17 cellular contexts compared by ENCODE assay signal in genomic region chr6:130364224-130364780, GRCh38. TPM values are rescaled to one million over a fixed set of nuclear protein-coding genes. Genes with fewer than 3 reads are reported as not detected.
A peak's percentile ranks its signal among the peaks of the same experiment; 100 is the strongest.
DNase-seq lines count a peak whose midpoint lies in the region; ATAC-seq and TF ChIP-seq lines count a peak whose summit lies in the region.
"Had no signal": no experiment of that assay in that cellular context is flagged by ENCODE, and none has a peak within 500 bp of the region (broad histone marks: within the 10 kb centered on the region; RNA-seq: fewer than 3 reads in every experiment).

No MANE protein-coding gene starts in this region.

- H3K9me3 ChIP-seq in endodermal cell (ENCODE audit: control insufficient read depth, low read length) (no peaks in the 10 kb centered on the region), osteoblast (ENCODE audit: low read depth, low read length) (no peaks in the 10 kb centered on the region), mucosa of descending colon (no peaks in the 10 kb centered on the region)
- H3K9me3 ChIP-seq: HAP-1, upper lobe of left lung had no signal

- H3K36me3 ChIP-seq in endodermal cell (ENCODE audit: control insufficient read depth, insufficient read depth, low read length) (no peaks in the 10 kb centered on the region), osteoblast (ENCODE audit: insufficient read depth, low read length) (no peaks in the 10 kb centered on the region), mucosa of descending colon (ENCODE audit: low read depth) (no peaks in the 10 kb centered on the region)
- H3K36me3 ChIP-seq: HAP-1, upper lobe of left lung had no signal

- no peaks in the 10 kb centered on the region for H3K36me3 Mint-ChIP-seq in activated CD4-positive, alpha-beta T cell treated with anti-CD3 and anti-CD28 coated beads, Interleukin-2, amount 10 ng/mL, durations not matched to agents 24 days and 14 days (ENCODE audit: low read depth)
- H3K36me3 Mint-ChIP-seq in T-cell (no peaks in the 10 kb centered on the region), endodermal cell (ENCODE audit: low read depth) (no peaks in the 10 kb centered on the region)

- no peak overlapping the region for H3K9ac ChIP-seq in endodermal cell (ENCODE audit: extremely low read depth, low read length, poor library complexity, severe bottlenecking)

- H3K4me2 ChIP-seq in osteoblast (ENCODE audit: insufficient read depth, low read length) = peak overlapping the region; percentile 83

- H3K27ac ChIP-seq in endodermal cell (ENCODE audit: low read depth, low read length) (no peak overlapping the region), osteoblast (ENCODE audit: low read depth, low read length) (no peak overlapping the region)
- H3K27ac ChIP-seq: SK-N-MC had no signal

- no peak for TF ChIP-seq CTCF in endodermal cell (conservative IDR thresholded peaks at IDR 0.05)
- no peak for TF ChIP-seq CTCF in osteoblast (IDR thresholded peaks at IDR 0.05; ENCODE audit: extremely low read depth, low read depth, low read length)
- no peak for TF ChIP-seq CTCF in mucosa of descending colon (IDR thresholded peaks at IDR 0.05)

- POLR2A ChIA-PET in T-cell (lab: Charles Lee) = no interaction called here

- H3K27ac Mint-ChIP-seq in activated CD4-positive, alpha-beta T cell treated with anti-CD3 and anti-CD28 coated beads, Interleukin-2, amount 10 ng/mL, durations not matched to agents 24 days and 14 days = no peak overlapping the region
- no peak overlapping the region for H3K27ac Mint-ChIP-seq in T-cell
- H3K27ac Mint-ChIP-seq in endodermal cell = no peak overlapping the region

- H3K4me3 ChIP-seq in endodermal cell (ENCODE audit: low read length) = no peak overlapping the region
- peak overlapping the region; percentile 92 for H3K4me3 ChIP-seq in osteoblast (ENCODE audit: insufficient read depth, low read length)
- H3K4me3 ChIP-seq in mucosa of descending colon = no peak overlapping the region

- H3K4me1 ChIP-seq in endodermal cell (ENCODE audit: control insufficient read depth, insufficient read depth, low read length) (no peaks in the 10 kb centered on the region), osteoblast (ENCODE audit: insufficient read depth, low read length) (peaks cover 30% of the 10 kb centered on the region), mucosa of descending colon (ENCODE audit: low read depth) (peaks cover 13% of the 10 kb centered on the region)

- DNase-seq in activated CD4-positive, alpha-beta T cell treated with anti-CD3 and anti-CD28 coated beads, Interleukin-2, amount 10 ng/mL, durations not matched to agents 24 days and 14 days = no peak
- no peak for DNase-seq in activated CD4-positive, alpha-beta T cell treated with anti-CD3 and anti-CD28 coated beads for 48 hours
- DNase-seq in T-cell (no peak), endodermal cell (no peak), osteoblast (ENCODE audit: insufficient read length, low spot score, missing footprints) (peak; percentile 57), mucosa of descending colon (no peak), COR-L47 (lab: John Stamatoyannopoulos, UW) (no peak)
- DNase-seq: ACHN; activated CD4-positive, alpha-beta T cell treated with anti-CD3 and anti-CD28 coated beads for 4 hours; KG1; left cardiac atrium; NCI-H2029 treated with DMSO at 0.1 percent for 48 hours; NK-92 treated with Interleukin-12 subunit alpha and Interleukin-12 subunit beta, amount 100 ng/mL, for 24 hours; upper lobe of left lung had no signal

- intact Hi-C loops in activated CD4-positive, alpha-beta T cell treated with anti-CD3 and anti-CD28 coated beads, Interleukin-2, amount 10 ng/mL, durations not matched to agents 24 days and 14 days (cut with micrococcal nuclease) = loop anchor here (2.0 kb wide), 1 partner anchor 42 kb away; no protein-coding TSS in a partner anchor
- intact Hi-C loops in mucosa of descending colon (cut with DNase I, micrococcal nuclease) = no loop called here

- peaks cover 16% of the 10 kb centered on the region for H3K9me3 Mint-ChIP-seq in activated CD4-positive, alpha-beta T cell treated with anti-CD3 and anti-CD28 coated beads, Interleukin-2, amount 10 ng/mL, durations not matched to agents 24 days and 14 days
- H3K9me3 Mint-ChIP-seq in T-cell (peaks cover 0 to 20% (median 10%) of the 10 kb centered on the region in 3 donors), endodermal cell (peaks cover 11% of the 10 kb centered on the region)

- WGBS in endodermal cell (ENCODE audit: insufficient coverage in 1 of 2, insufficient read length in 1 of 2), 2 experiments = 62 to 76% methylated on average over 2 to 3 of the region's 3 CpGs

- peaks cover 23% of the 10 kb centered on the region for H3K4me1 Mint-ChIP-seq in activated CD4-positive, alpha-beta T cell treated with anti-CD3 and anti-CD28 coated beads, Interleukin-2, amount 10 ng/mL, durations not matched to agents 24 days and 14 days
- peaks cover 25 to 34% (median 32%) of the 10 kb centered on the region in 3 donors for H3K4me1 Mint-ChIP-seq in T-cell
- peaks cover 10% of the 10 kb centered on the region for H3K4me1 Mint-ChIP-seq in endodermal cell

- peaks cover 11% of the 10 kb centered on the region for H4K20me1 ChIP-seq in osteoblast (ENCODE audit: insufficient read depth, low read length)

- H2AFZ ChIP-seq in osteoblast (ENCODE audit: low read length) = no peak overlapping the region

- H3K27me3 Mint-ChIP-seq in activated CD4-positive, alpha-beta T cell treated with anti-CD3 and anti-CD28 coated beads, Interleukin-2, amount 10 ng/mL, durations not matched to agents 24 days and 14 days = peaks cover 45% of the 10 kb centered on the region
- peaks cover 5 to 10% of the 10 kb centered on the region in 2 donors for H3K27me3 Mint-ChIP-seq in T-cell
- peaks cover 13% of the 10 kb centered on the region for H3K27me3 Mint-ChIP-seq in endodermal cell (ENCODE audit: insufficient read depth)

- ATAC-seq in T-cell (replicated peaks in 1 of 4) (peak in 2 of 4 experiments; percentile 5 to 7), mucosa of descending colon (no peak), HG03135 (IDR thresholded peaks at IDR 0.05; ENCODE audit: unreplicated experiment) (no peak)
- ATAC-seq: left cardiac atrium had no signal

- peak overlapping the region; percentile 77 for H3K4me3 Mint-ChIP-seq in activated CD4-positive, alpha-beta T cell treated with anti-CD3 and anti-CD28 coated beads, Interleukin-2, amount 10 ng/mL, durations not matched to agents 24 days and 14 days
- H3K4me3 Mint-ChIP-seq in T-cell = peak overlapping the region; percentile 69 to 79 (median 78)
- H3K4me3 Mint-ChIP-seq in endodermal cell = peak overlapping the region; percentile 82

- peaks cover 34% of the 10 kb centered on the region for H3K79me2 ChIP-seq in osteoblast (ENCODE audit: insufficient read depth, low read length)

- H3K27me3 ChIP-seq in endodermal cell (ENCODE audit: control insufficient read depth, insufficient read depth, low read length, poor library complexity, severe bottlenecking) (peaks cover 24% of the 10 kb centered on the region), osteoblast (ENCODE audit: insufficient read depth, low read length) (no peaks in the 10 kb centered on the region)

- CTCF ChIA-PET in T-cell (lab: Charles Lee) = no interaction called here

RNA-seq across cellular contexts. Expression of gene TMEM200A, which starts 1.5 kb away (rescaled TPM):
- 1.3 and 1.6 TPM in 2 replicates for total RNA-seq in activated CD4-positive, alpha-beta T cell treated with anti-CD3 and anti-CD28 coated beads, Interleukin-2, amount 10 ng/mL, durations not matched to agents 24 days and 14 days
- total RNA-seq in T-cell (1 to 10 TPM; 1.2 to 5.5 (median 3.4) TPM), endodermal cell (1 to 10 TPM; 6.4 to 7.6 TPM), osteoblast (43.1 and 49.2 TPM in 2 replicates), mucosa of descending colon (10 to 100 TPM in 1 of 3 donors, 1 to 10 TPM in 2; 8.1 to 60.4 (median 8.6) TPM)
- polyA plus RNA-seq in endodermal cell (2013, experiment 1 of 2) = 8.0 TPM
- 7.5 TPM for polyA plus RNA-seq in endodermal cell (2013, experiment 2 of 2)
